In genomic region chr1:165773324-165773965, GRCh38 we compare ENCODE assay signal across 1 cellular context.
TF ChIP-seq lines count a peak whose summit lies in the region.

No MANE protein-coding gene starts in this region.

TF ChIP-seq in K562, 482 proteins besides CTCF, POLR2A, EP300 and RAD21 (continued from another document and continues in another):
- TF ChIP-seq MGA (IDR thresholded peaks at IDR 0.05) (peak; percentile 37; the same call in 1 of the 2 replicates), ZBTB2 (IDR thresholded peaks at IDR 0.05) (no peak), BRD4 (IDR thresholded peaks at IDR 0.05) (no peak), ZNF354B (CRISPR knock-in tag; IDR thresholded peaks at IDR 0.05) (no peak), MEIS2 (IDR thresholded peaks at IDR 0.05; ENCODE audit: partially characterized antibody) (peak; percentile 90), ATF4 (CRISPR knock-in tag; IDR thresholded peaks at IDR 0.05) (no peak), RBM17 (IDR thresholded peaks at IDR 0.05; ENCODE audit: borderline replicate concordance, low read depth, low read length) (no peak), FOXK1 (CRISPR knock-in tag; IDR thresholded peaks at IDR 0.05; ENCODE audit: borderline replicate concordance) (no peak), KLF13 (tag; IDR thresholded peaks at IDR 0.05; ENCODE audit: borderline replicate concordance, low read depth) (no peak), TAF15 (IDR thresholded peaks at IDR 0.05; ENCODE audit: low read depth, low read length) (no peak), RFX7 (CRISPR knock-in tag; IDR thresholded peaks at IDR 0.05) (no peak), ARID4B (CRISPR knock-in tag; IDR thresholded peaks at IDR 0.05) (no peak), DNMT1 (IDR thresholded peaks at IDR 0.05) (no peak), SIN3A (IDR thresholded peaks at IDR 0.05; ENCODE audit: borderline replicate concordance in 2 of 2, control insufficient read depth in 1 of 2, low read depth in 2 of 2, low read length in 2 of 2) (no peak), ZNF445 (CRISPR knock-in tag; IDR thresholded peaks at IDR 0.05; ENCODE audit: low read depth) (no peak), ZNF507 (tag; conservative IDR thresholded peaks at IDR 0.05) (no peak), ZNF174 (CRISPR knock-in tag; IDR thresholded peaks at IDR 0.05) (no peak), CBX2 (IDR thresholded peaks at IDR 0.05; ENCODE audit: insufficient read depth, low read length, poor library complexity, severe bottlenecking) (no peak), ZBTB43 (CRISPR knock-in tag; IDR thresholded peaks at IDR 0.05) (no peak), PRDM10 (IDR thresholded peaks at IDR 0.05; ENCODE audit: partially characterized antibody) (peak; percentile 16), FOXA3 (CRISPR knock-in tag; conservative IDR thresholded peaks at IDR 0.05 in 1 of 2, IDR thresholded peaks at IDR 0.05 in 1 of 2) (no peak), ZBTB33 (CRISPR knock-in tag; IDR thresholded peaks at IDR 0.05) (no peak), HINFP (tag; conservative IDR thresholded peaks at IDR 0.05; ENCODE audit: low read depth) (no peak), SMAD1 (IDR thresholded peaks at IDR 0.05; ENCODE audit: low read depth, low read length, partially characterized antibody) (no peak), CREB1 (IDR thresholded peaks at IDR 0.05) (0 out of 2 replicates have a peak, but pooled peaks have one; percentile 13), CREB1 (CRISPR knock-in tag; IDR thresholded peaks at IDR 0.05) (no peak)
